Comparison of ENCODE assay signal across 8 cellular contexts in genomic region chr2:87708368-87708767, GRCh38. TPM values are rescaled to one million over a fixed set of nuclear protein-coding genes. Genes with fewer than 3 reads are reported as not detected.
DNase-seq lines count a peak whose midpoint lies in the region; ATAC-seq, FAIRE-seq and TF ChIP-seq lines count a peak whose summit lies in the region.
"Not testable (repeated sequence)": the region's sequence is repeated elsewhere in the genome, so short reads cannot be mapped to it uniquely, and the experiment has no call there.
"Had no signal": no experiment of that assay in that cellular context is flagged by ENCODE, and none has a peak within 500 bp of the region (broad histone marks: within the 10 kb centered on the region; RNA-seq: fewer than 3 reads in every experiment).

No MANE protein-coding gene starts in this region.

- CTCF ChIA-PET in GM12878 (lab: Yijun Ruan, JAX): not testable (repeated sequence)

- not testable (repeated sequence) for DNase-seq in GM12878 (ENCODE audit: low read depth, low spot score)

- not testable (repeated sequence) for TF ChIP-seq POLR2A in GM12878 (IDR thresholded peaks at IDR 0.05; ENCODE audit: low read depth, low read length)

- not testable (repeated sequence) for FAIRE-seq in GM12878 (lab: Jason Lieb, UNC)

- in situ Hi-C loops in GM12878 (cut with MboI): not testable (repeated sequence)

- not testable (repeated sequence) for H3K27me3 Mint-ChIP-seq in stimulated activated memory B cell treated with anti-CD40 and anti-IgM and Interleukin-4, amounts not matched to agents 10 μg/mL and 1 μg/mL and 100 μg/mL, for 72 hours

- H3K27ac ChIP-seq in GM12878 (ENCODE audit: control insufficient read depth, insufficient read depth): not testable (repeated sequence)

- not testable (repeated sequence) for H2AFZ ChIP-seq in GM12878 (ENCODE audit: control insufficient read depth, low read depth, low read length)

- not testable (repeated sequence) for BruUV-seq in GM12878 (replicated peaks; lab: Mats Ljungman, UMichigan)

- H3K27ac Mint-ChIP-seq in stimulated activated memory B cell treated with anti-CD40 and anti-IgM and Interleukin-4, amounts not matched to agents 10 μg/mL and 1 μg/mL and 100 μg/mL, for 72 hours: not testable (repeated sequence)

- not testable (repeated sequence) for H3K27me3 ChIP-seq in GM12878 (replicated peaks in 1 of 2; ENCODE audit: control insufficient read depth in 2 of 2, insufficient read depth in 2 of 2, low read length in 1 of 2)

- H3K4me1 Mint-ChIP-seq in stimulated activated memory B cell treated with anti-CD40 and anti-IgM and Interleukin-4, amounts not matched to agents 10 μg/mL and 1 μg/mL and 100 μg/mL, for 72 hours: not testable (repeated sequence)

- H3K9ac ChIP-seq in GM12878 (ENCODE audit: control insufficient read depth, insufficient read depth, low read length): not testable (repeated sequence)

- not testable (repeated sequence) for TF ChIP-seq EP300 in GM12878 (IDR thresholded peaks at IDR 0.05; ENCODE audit: borderline replicate concordance in 1 of 2, control insufficient read depth in 1 of 2, low read depth in 2 of 2, low read length in 2 of 2)

- not testable (repeated sequence) for H4K20me1 ChIP-seq in GM12878 (ENCODE audit: control insufficient read depth, insufficient read depth)

- H3K9me3 ChIP-seq in GM12878 (replicated peaks; ENCODE audit: control insufficient read depth, insufficient read depth, low read length): not testable (repeated sequence)

- not testable (repeated sequence) for H3K36me3 Mint-ChIP-seq in stimulated activated memory B cell treated with anti-CD40 and anti-IgM and Interleukin-4, amounts not matched to agents 10 μg/mL and 1 μg/mL and 100 μg/mL, for 72 hours

- H3K4me3 Mint-ChIP-seq in stimulated activated memory B cell treated with anti-CD40 and anti-IgM and Interleukin-4, amounts not matched to agents 10 μg/mL and 1 μg/mL and 100 μg/mL, for 72 hours: not testable (repeated sequence)

- not testable (repeated sequence) for H3K9me3 Mint-ChIP-seq in stimulated activated memory B cell treated with anti-CD40 and anti-IgM and Interleukin-4, amounts not matched to agents 10 μg/mL and 1 μg/mL and 100 μg/mL, for 72 hours

- WGBS in GM12878 (ENCODE audit: insufficient coverage, insufficient replicate concordance, low lambda C conversion rate, missing lambda C conversion rate): 4% methylated on average over 2 of the region's 2 CpGs

- H3K36me3 ChIP-seq in GM12878 (ENCODE audit: control insufficient read depth in 2 of 2, insufficient read depth in 2 of 2, low read length in 1 of 2): not testable (repeated sequence)

- intact Hi-C loops in GM12878 (cut with micrococcal nuclease; ENCODE audit: unreplicated experiment): not testable (repeated sequence)

- not testable (repeated sequence) for H3K4me1 ChIP-seq in GM12878 (ENCODE audit: control insufficient read depth, insufficient read depth, low read length)

- H3K4me2 ChIP-seq in GM12878 (ENCODE audit: control insufficient read depth, insufficient read depth): not testable (repeated sequence)

- ATAC-seq in GM18520 (IDR thresholded peaks at IDR 0.05; ENCODE audit: unreplicated experiment) (peak; percentile 81), GM19452 (IDR thresholded peaks at IDR 0.05; ENCODE audit: unreplicated experiment) (peak; percentile 83), GM21529 (IDR thresholded peaks at IDR 0.05; ENCODE audit: unreplicated experiment) (peak; percentile 82), HG02981 (IDR thresholded peaks at IDR 0.05; ENCODE audit: unreplicated experiment) (peak; percentile 71), HG03521 (IDR thresholded peaks at IDR 0.05; ENCODE audit: unreplicated experiment) (peak; percentile 74), GM12878 (peak; percentile 82)
- ATAC-seq in stimulated activated memory B cell treated with anti-CD40 and anti-IgM and Interleukin-4, amounts not matched to agents 10 μg/mL and 1 μg/mL and 100 μg/mL, for 72 hours: peak; percentile 80

- not testable (repeated sequence) for H3K79me2 ChIP-seq in GM12878 (ENCODE audit: control insufficient read depth, insufficient read depth, low read length)

- POLR2A ChIA-PET in GM12878 (lab: Charles Lee): not testable (repeated sequence)

- not testable (repeated sequence) for TF ChIP-seq CTCF in GM12878 (IDR thresholded peaks at IDR 0.05 in 2 of 3, conservative IDR thresholded peaks at IDR 0.05 in 1 of 3; ENCODE audit: control insufficient read depth in 2 of 3, extremely low read depth in 1 of 3, insufficient read depth in 1 of 3, low read depth in 3 of 3, low read length in 3 of 3)

- not testable (repeated sequence) for H3K4me3 ChIP-seq in GM12878

- RAD21 ChIA-PET in GM12878 (lab: Charles Lee; ENCODE audit: unreplicated experiment): not testable (repeated sequence)

- TF ChIP-seq RAD21 in GM12878 (IDR thresholded peaks at IDR 0.05; ENCODE audit: insufficient read depth, low read depth, low read length): not testable (repeated sequence)

- SMC1A ChIA-PET in GM12878 (lab: Charles Lee; ENCODE audit: uncharacterized antibody, unreplicated experiment): not testable (repeated sequence)

RNA-seq across cellular contexts. Expression of gene PLGLB2, which starts 39.5 kb away (rescaled TPM):
- 3.1 and 4.1 TPM in 2 replicates for total RNA-seq in GM12878 (2013; cell fraction: nucleolus; rRNA removed)
- total RNA-seq in GM12878 (2014; rRNA removed) (0.34 and 0.49 TPM in 2 replicates), GM12878 (2014; rRNA removed; fragmentation: Illumina TruSeq; extraction: Trizol) (0.58 and 0.60 TPM in 2 replicates), GM12878 (2021) (0.53 TPM in 1 of 2 replicates, not detected in the other)
- not detected for polyA plus RNA-seq in GM12878 (2011; ENCODE audit: low read depth)
- polyA plus RNA-seq in GM12878 (2011; rRNA removed) (0.60 and 0.72 TPM in 2 replicates), GM12878 (2014; fragmentation: Illumina TruSeq; extraction: Trizol) (0.24 and 0.25 TPM in 2 replicates), GM12878 (2014; fragmentation: Nextera tagmentation; extraction: Ambion mirVana) (under 1 TPM in 1 of 2 experiments, not detected in 1; 0.35 TPM), GM12878 (2014; rRNA removed) (0.09 and 0.73 TPM in 2 replicates), GM12878 (2016; fragmentation: Nextera tagmentation; extraction: Ambion mirVana) (not detected)
- polyA plus RNA-seq in GM12878 (2011; cell fraction: cytosol; rRNA removed): 0.07 and 0.30 TPM in 2 replicates
- 1.7 and 2.7 TPM in 2 replicates for polyA plus RNA-seq in GM12878 (2011; cell fraction: nucleus; rRNA removed)
- polyA plus RNA-seq in GM12878 (2012): 0.24 TPM in 1 of 2 replicates, not detected in the other
- polyA minus RNA-seq in GM12878 (2011; rRNA and poly(A)+ RNA removed): 1.2 and 1.5 TPM in 2 replicates
- polyA minus RNA-seq in GM12878 (2011; cell fraction: cytosol; rRNA and poly(A)+ RNA removed): not detected in 2 replicates
- polyA minus RNA-seq in GM12878 (2011; cell fraction: nucleus; rRNA and poly(A)+ RNA removed): 2.1 and 4.2 TPM in 2 replicates
- polyA plus RNA-seq: CD8-positive, alpha-beta memory T cell had no signal
